In genomic region chr18:66760559-66760958, GRCh38 we compare ENCODE assay signal across 29 cellular contexts.
"Had no signal": no experiment of that assay in that cellular context is flagged by ENCODE, and none has a peak within 500 bp of the region (broad histone marks: within the 10 kb centered on the region; RNA-seq: fewer than 3 reads in every experiment).

No MANE protein-coding gene starts in this region.

- H3K27me3 ChIP-seq: stomach, suprapubic skin, testis, thyroid gland, tibial artery, tibial nerve, transverse colon, upper lobe of left lung, upper lobe of right lung, uterus, vagina had no signal

- ATAC-seq: stimulated activated effector memory CD8-positive, alpha-beta T cell treated with anti-CD3 and anti-CD28 coated beads, Interleukin-12 subunit alpha, Interleukin-12 subunit beta, amount 100 ng/mL, for 72 hours; stimulated activated memory B cell treated with anti-CD40 and anti-IgM and Interleukin-4, amounts not matched to agents 10 μg/mL and 1 μg/mL and 100 μg/mL, for 72 hours; stimulated activated naive B cell treated with anti-CD40 and anti-IgM and Interleukin-4, amounts not matched to agents 10 μg/mL and 1 μg/mL and 100 μg/mL, for 72 hours; stimulated activated naive CD8-positive, alpha-beta T cell treated with anti-CD3 and anti-CD28 coated beads, Interleukin-15, amount 100 ng/mL, for 72 hours; stimulated activated naive CD8-positive, alpha-beta T cell treated with anti-CD3 and anti-CD28 coated beads, Interleukin-15, Interleukin-2, amounts not matched to agents 100 U/mL and 50 U/mL, for 24 hours; upper lobe of right lung had no signal

- FAIRE-seq: urothelium cell line had no signal

- H3K4me1 ChIP-seq: stomach, suprapubic skin, testis, thyroid gland, tibial artery, tibial nerve, transverse colon, upper lobe of left lung, upper lobe of right lung, uterus, vagina had no signal

- H3K4me3 ChIP-seq: stomach, suprapubic skin, testis, thoracic aorta, thyroid gland, tibial artery, tibial nerve, transverse colon, upper lobe of left lung, upper lobe of right lung, uterus, vagina had no signal

- DNase-seq: stimulated activated CD4-positive, alpha-beta T cell treated with anti-CD3 and anti-CD28 coated beads, Interleukin-2, amount 100 ng/mL, for 48 hours; stimulated activated CD4-positive, alpha-beta T cell treated with anti-CD3 and anti-CD28 coated beads, Interleukin-4, amount 100 ng/mL, for 1 hour; stimulated activated CD4-positive, alpha-beta T cell treated with anti-CD3 and anti-CD28 coated beads, Interleukin-4, amount 100 ng/mL, for 24 hours; stimulated activated CD4-positive, alpha-beta T cell treated with anti-CD3 and anti-CD28 coated beads, Interleukin-4, amount 100 ng/mL, for 4 hours; stimulated activated CD8-positive, alpha-beta memory T cell treated with anti-CD3 and anti-CD28 coated beads, Interleukin-4, amount 100 ng/mL, for 48 hours; stimulated activated naive B cell treated with anti-CD40 and anti-IgM and Interleukin-4, amounts not matched to agents 10 μg/mL and 1 μg/mL and 100 μg/mL, for 72 hours; stimulated activated naive CD4-positive, alpha-beta T cell; stimulated activated naive CD4-positive, alpha-beta T cell treated with Interleukin-2 at 50 U/mL for 16 hours; stimulated activated naive CD8-positive, alpha-beta T cell treated with anti-CD3 and anti-CD28 coated beads, Interleukin-15, amount 100 ng/mL, for 72 hours; stimulated activated naive CD8-positive, alpha-beta T cell treated with anti-CD3 and anti-CD28 coated beads, Interleukin-15, Interleukin-2, amounts not matched to agents 100 U/mL and 50 U/mL, for 24 hours; stomach; substantia nigra; testis; thyroid gland; tibial artery; transverse colon; trophoblast cell; upper lobe of left lung; upper lobe of right lung; uterus had no signal

- H3K9me3 Mint-ChIP-seq: stimulated activated effector memory CD8-positive, alpha-beta T cell treated with anti-CD3 and anti-CD28 coated beads, Interleukin-12 subunit alpha, Interleukin-12 subunit beta, amount 100 ng/mL, for 72 hours; stimulated activated memory B cell treated with anti-CD40 and anti-IgM and Interleukin-4, amounts not matched to agents 10 μg/mL and 1 μg/mL and 100 μg/mL, for 72 hours; stimulated activated naive B cell treated with anti-CD40 and anti-IgM and Interleukin-4, amounts not matched to agents 10 μg/mL and 1 μg/mL and 100 μg/mL, for 72 hours; stimulated activated naive CD8-positive, alpha-beta T cell treated with anti-CD3 and anti-CD28 coated beads, Interleukin-15, amount 100 ng/mL, for 72 hours; type B pancreatic cell had no signal

- H3K27ac ChIP-seq: stomach, suprapubic skin, testis, thoracic aorta, thyroid gland, tibial artery, tibial nerve, transverse colon, upper lobe of left lung, upper lobe of right lung, uterus, vagina had no signal

- H3K36me3 ChIP-seq: stomach, suprapubic skin, thoracic aorta, thyroid gland, tibial artery, tibial nerve, transverse colon, upper lobe of left lung, upper lobe of right lung, uterus, vagina had no signal

- H3K27me3 Mint-ChIP-seq: stimulated activated memory B cell treated with anti-CD40 and anti-IgM and Interleukin-4, amounts not matched to agents 10 μg/mL and 1 μg/mL and 100 μg/mL, for 72 hours; stimulated activated naive B cell treated with anti-CD40 and anti-IgM and Interleukin-4, amounts not matched to agents 10 μg/mL and 1 μg/mL and 100 μg/mL, for 72 hours; stimulated activated naive CD8-positive, alpha-beta T cell treated with anti-CD3 and anti-CD28 coated beads, Interleukin-15, amount 100 ng/mL, for 72 hours; stimulated activated naive CD8-positive, alpha-beta T cell treated with anti-CD3 and anti-CD28 coated beads, Interleukin-15, Interleukin-2, amounts not matched to agents 100 ng/mL and 50 ng/mL, for 24 hours; type B pancreatic cell had no signal

- H3K4me3 Mint-ChIP-seq: stimulated activated effector memory CD8-positive, alpha-beta T cell treated with anti-CD3 and anti-CD28 coated beads, Interleukin-12 subunit alpha, Interleukin-12 subunit beta, amount 100 ng/mL, for 72 hours; stimulated activated memory B cell treated with anti-CD40 and anti-IgM and Interleukin-4, amounts not matched to agents 10 μg/mL and 1 μg/mL and 100 μg/mL, for 72 hours; stimulated activated naive B cell treated with anti-CD40 and anti-IgM and Interleukin-4, amounts not matched to agents 10 μg/mL and 1 μg/mL and 100 μg/mL, for 72 hours; stimulated activated naive CD8-positive, alpha-beta T cell treated with anti-CD3 and anti-CD28 coated beads, Interleukin-15, amount 100 ng/mL, for 72 hours; stimulated activated naive CD8-positive, alpha-beta T cell treated with anti-CD3 and anti-CD28 coated beads, Interleukin-15, Interleukin-2, amounts not matched to agents 100 ng/mL and 50 ng/mL, for 24 hours; type B pancreatic cell had no signal

- H3K27ac Mint-ChIP-seq: stimulated activated effector memory CD8-positive, alpha-beta T cell treated with anti-CD3 and anti-CD28 coated beads, Interleukin-12 subunit alpha, Interleukin-12 subunit beta, amount 100 ng/mL, for 72 hours; stimulated activated memory B cell treated with anti-CD40 and anti-IgM and Interleukin-4, amounts not matched to agents 10 μg/mL and 1 μg/mL and 100 μg/mL, for 72 hours; stimulated activated naive B cell treated with anti-CD40 and anti-IgM and Interleukin-4, amounts not matched to agents 10 μg/mL and 1 μg/mL and 100 μg/mL, for 72 hours; stimulated activated naive CD8-positive, alpha-beta T cell treated with anti-CD3 and anti-CD28 coated beads, Interleukin-15, amount 100 ng/mL, for 72 hours; stimulated activated naive CD8-positive, alpha-beta T cell treated with anti-CD3 and anti-CD28 coated beads, Interleukin-15, Interleukin-2, amounts not matched to agents 100 ng/mL and 50 ng/mL, for 24 hours; type B pancreatic cell had no signal

- H3K4me1 Mint-ChIP-seq: stimulated activated effector memory CD8-positive, alpha-beta T cell treated with anti-CD3 and anti-CD28 coated beads, Interleukin-12 subunit alpha, Interleukin-12 subunit beta, amount 100 ng/mL, for 72 hours; stimulated activated memory B cell treated with anti-CD40 and anti-IgM and Interleukin-4, amounts not matched to agents 10 μg/mL and 1 μg/mL and 100 μg/mL, for 72 hours; stimulated activated naive B cell treated with anti-CD40 and anti-IgM and Interleukin-4, amounts not matched to agents 10 μg/mL and 1 μg/mL and 100 μg/mL, for 72 hours; stimulated activated naive CD8-positive, alpha-beta T cell treated with anti-CD3 and anti-CD28 coated beads, Interleukin-15, amount 100 ng/mL, for 72 hours had no signal

- H3K9me3 ChIP-seq: stomach, suprapubic skin, testis, thoracic aorta, thyroid gland, tibial artery, tibial nerve, transverse colon, upper lobe of left lung, upper lobe of right lung, uterus, vagina had no signal

- H3K36me3 Mint-ChIP-seq: stimulated activated effector memory CD8-positive, alpha-beta T cell treated with anti-CD3 and anti-CD28 coated beads, Interleukin-12 subunit alpha, Interleukin-12 subunit beta, amount 100 ng/mL, for 72 hours; stimulated activated memory B cell treated with anti-CD40 and anti-IgM and Interleukin-4, amounts not matched to agents 10 μg/mL and 1 μg/mL and 100 μg/mL, for 72 hours; stimulated activated naive B cell treated with anti-CD40 and anti-IgM and Interleukin-4, amounts not matched to agents 10 μg/mL and 1 μg/mL and 100 μg/mL, for 72 hours; type B pancreatic cell had no signal
